ENCODE assay signal across 14 cellular contexts in the genomic region with DNA sequence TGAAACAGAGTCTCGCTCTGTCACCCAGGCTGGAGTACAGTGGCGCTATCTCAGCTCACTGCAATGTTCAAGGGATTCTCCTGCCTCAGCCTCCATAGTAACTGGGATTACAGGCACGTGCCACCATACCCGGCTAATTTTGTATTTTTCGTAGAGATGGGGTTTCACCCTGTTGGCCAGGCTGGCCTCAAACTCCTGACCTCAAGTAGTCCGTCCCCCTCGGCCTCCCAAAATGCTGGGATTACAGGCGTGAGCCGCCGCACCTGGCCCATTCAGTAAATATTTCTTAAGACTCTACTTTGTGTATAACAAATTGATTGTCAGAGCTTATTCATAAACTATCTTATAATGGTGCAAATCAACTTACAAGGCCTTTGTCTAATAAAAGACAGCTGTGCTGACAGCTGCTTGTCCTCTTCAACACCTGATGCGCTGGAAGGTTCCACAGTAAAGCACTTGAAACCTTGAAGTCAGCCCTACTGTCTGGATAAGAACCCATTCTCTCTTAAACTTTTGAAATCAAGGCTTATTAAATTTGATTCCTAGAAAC. TPM values are rescaled to one million over a fixed set of nuclear protein-coding genes. Genes with fewer than 3 reads are reported as not detected.
DNase-seq lines count a peak whose midpoint lies in the region; ATAC-seq, FAIRE-seq and TF ChIP-seq lines count a peak whose summit lies in the region.
"Had no signal": no experiment of that assay in that cellular context is flagged by ENCODE, and none has a peak within 500 bp of the region (broad histone marks: within the 10 kb centered on the region; RNA-seq: fewer than 3 reads in every experiment).

No MANE protein-coding gene starts in this region.

- FAIRE-seq in kidney (lab: Jason Lieb, UNC): no peak

- TF ChIP-seq CTCF in HEK293 (tag by site-specific recombination; IDR thresholded peaks at IDR 0.05): no peak
- no peak for TF ChIP-seq CTCF in kidney (IDR thresholded peaks at IDR 0.05; ENCODE audit: borderline replicate concordance, extremely low read depth, insufficient read depth)

- in situ Hi-C loops in HAP-1 (cut with MboI; ENCODE audit: low sequenced_read_pairs): loop anchor here (5.0 kb wide), 1 partner anchor 240 kb away; no protein-coding TSS in a partner anchor

- H3K4me3 ChIP-seq in HEK293 (ENCODE audit: low read depth, low read length) (no peak overlapping the region), SJCRH30 (no peak overlapping the region), kidney (ENCODE audit: low read length in 2 of 2) (no peak overlapping the region), skeletal muscle tissue (ENCODE audit: low read length in 3 of 3) (no peak overlapping the region), HAP-1 (no peak overlapping the region)

- ATAC-seq in HG02884 (IDR thresholded peaks at IDR 0.05; ENCODE audit: unreplicated experiment): no peak
- ATAC-seq in HG03460 (IDR thresholded peaks at IDR 0.05; ENCODE audit: unreplicated experiment): no peak

- no peaks in the 10 kb centered on the region for H3K4me1 Mint-ChIP-seq in immature natural killer cell

- H3K27ac ChIP-seq in HEK293 (ENCODE audit: extremely low read depth, low read depth, low read length) (peak overlapping the region; percentile 37; the same call in 1 of the 2 replicates), SJCRH30 (peak overlapping the region; percentile 89), kidney (ENCODE audit: low read depth in 2 of 2, low read length in 2 of 2) (peak overlapping the region; percentile 37 to 51), skeletal muscle tissue (ENCODE audit: low read depth, low read length) (peak overlapping the region; percentile 17)

- H3K4me1 ChIP-seq in HEK293 (ENCODE audit: control insufficient read depth, insufficient read depth, low read length) (peaks cover 4% of the 10 kb centered on the region; the same call in 1 of the 2 replicates), SJCRH30 (peaks cover 28% of the 10 kb centered on the region), kidney (ENCODE audit: control insufficient read depth in 1 of 2, insufficient read depth in 1 of 2, low read depth in 1 of 2, low read length in 2 of 2) (peaks cover 9 to 15% of the 10 kb centered on the region in 2 donors), skeletal muscle tissue (ENCODE audit: control insufficient read depth in 3 of 3, insufficient read depth in 3 of 3, low read length in 3 of 3) (peaks cover 18 to 23% (median 21%) of the 10 kb centered on the region in 3 donors), HAP-1 (peaks cover 12% of the 10 kb centered on the region)

- no peak overlapping the region for H3K4me3 Mint-ChIP-seq in immature natural killer cell
- H3K4me3 Mint-ChIP-seq: activated naive CD4-positive, alpha-beta T cell treated with anti-CD3 and anti-CD28 coated beads, Interleukin-2, amount 10 ng/mL, durations not matched to agents 7 days and 5 days; CD14-positive monocyte; stimulated activated naive CD8-positive, alpha-beta T cell treated with anti-CD3 and anti-CD28 coated beads, Interleukin-15, Interleukin-2, amounts not matched to agents 100 ng/mL and 50 ng/mL, for 24 hours had no signal

- no peaks in the 10 kb centered on the region; a peak in 1 of 3 replicates for H3K36me3 ChIP-seq in HEK293 (ENCODE audit: control insufficient read depth in 2 of 2, insufficient read depth in 1 of 2, low read length in 2 of 2)
- no peaks in the 10 kb centered on the region for H3K36me3 ChIP-seq in SJCRH30
- peaks cover 8 to 9% of the 10 kb centered on the region in 2 donors for H3K36me3 ChIP-seq in kidney (ENCODE audit: control insufficient read depth in 1 of 2, insufficient read depth in 2 of 2, low read length in 2 of 2)
- H3K36me3 ChIP-seq in skeletal muscle tissue (ENCODE audit: control insufficient read depth in 3 of 3, insufficient read depth in 3 of 3, low read length in 3 of 3): peaks cover 15 to 25% (median 19%) of the 10 kb centered on the region in 3 donors
- peaks cover 4% of the 10 kb centered on the region; the same call in 1 of the 2 replicates for H3K36me3 ChIP-seq in HAP-1 (replicated peaks)

- intact Hi-C loops in kidney (cut with DNase I): no loop called here

- CTCF ChIA-PET in HEK293 (lab: Yijun Ruan, JAX): interaction anchor here (0.6 to 6.3 kb wide), 22 partner anchors 8 to 1624 kb away, joined by 3 to 59 read pairs (median 3); no protein-coding TSS in a partner anchor

- no peak overlapping the region for H3K27ac Mint-ChIP-seq in immature natural killer cell
- H3K27ac Mint-ChIP-seq: activated naive CD4-positive, alpha-beta T cell treated with anti-CD3 and anti-CD28 coated beads, Interleukin-2, amount 10 ng/mL, durations not matched to agents 7 days and 5 days; stimulated activated naive CD8-positive, alpha-beta T cell treated with anti-CD3 and anti-CD28 coated beads, Interleukin-15, Interleukin-2, amounts not matched to agents 100 ng/mL and 50 ng/mL, for 24 hours had no signal

- H3K9ac ChIP-seq in kidney (ENCODE audit: low read length in 2 of 2) (no peak overlapping the region), skeletal muscle tissue (ENCODE audit: low read depth in 1 of 3, low read length in 3 of 3) (peak overlapping the region in 1 of 3 donors; percentile 28)

- peaks cover 0 to 1% (median 0%) of the 10 kb centered on the region in 3 donors for H3K27me3 Mint-ChIP-seq in immature natural killer cell (ENCODE audit: low read depth in 3 of 3)
- H3K27me3 Mint-ChIP-seq: stimulated activated naive CD8-positive, alpha-beta T cell treated with anti-CD3 and anti-CD28 coated beads, Interleukin-15, Interleukin-2, amounts not matched to agents 100 ng/mL and 50 ng/mL, for 24 hours had no signal

- POLR2A ChIA-PET in HEK293 (lab: Yijun Ruan, JAX): no interaction called here

- no peaks in the 10 kb centered on the region for H3K9me3 ChIP-seq in HEK293 (ENCODE audit: control insufficient read depth, insufficient read depth, low read depth, low read length)
- no peaks in the 10 kb centered on the region for H3K9me3 ChIP-seq in SJCRH30 (replicated peaks)
- no peaks in the 10 kb centered on the region for H3K9me3 ChIP-seq in kidney (ENCODE audit: control insufficient read depth in 1 of 2, low read length in 2 of 2)
- no peaks in the 10 kb centered on the region for H3K9me3 ChIP-seq in skeletal muscle tissue (ENCODE audit: control insufficient read depth in 3 of 3, low read length in 3 of 3)
- no peaks in the 10 kb centered on the region for H3K9me3 ChIP-seq in HAP-1

- no peaks in the 10 kb centered on the region for H3K9me3 Mint-ChIP-seq in immature natural killer cell
- H3K9me3 Mint-ChIP-seq: activated naive CD4-positive, alpha-beta T cell treated with anti-CD3 and anti-CD28 coated beads, Interleukin-2, amount 10 ng/mL, durations not matched to agents 7 days and 5 days; stimulated activated naive CD8-positive, alpha-beta T cell treated with anti-CD3 and anti-CD28 coated beads, Interleukin-15, Interleukin-2, amounts not matched to agents 100 ng/mL and 50 ng/mL, for 24 hours had no signal

- no peaks in the 10 kb centered on the region for H3K36me3 Mint-ChIP-seq in immature natural killer cell
- H3K36me3 Mint-ChIP-seq: activated naive CD4-positive, alpha-beta T cell treated with anti-CD3 and anti-CD28 coated beads, Interleukin-2, amount 10 ng/mL, durations not matched to agents 7 days and 5 days had no signal

- DNase-seq in SJCRH30 (peak; percentile 53 to 79), kidney (no peak), immature natural killer cell (no peak), HAP-1 (ENCODE audit: low spot score in 2 of 2) (no peak)
- DNase-seq: activated naive CD4-positive, alpha-beta T cell treated with anti-CD3 and anti-CD28 coated beads, Interleukin-2, amount 10 ng/mL, durations not matched to agents 7 days and 5 days; GF-D8; NCI-H1417 treated with DMSO at 0.1 percent for 48 hours; retina had no signal

- H3K27me3 ChIP-seq in SJCRH30 (no peaks in the 10 kb centered on the region), skeletal muscle tissue (ENCODE audit: control insufficient read depth in 3 of 3, insufficient read depth in 3 of 3, low read length in 3 of 3) (no peaks in the 10 kb centered on the region), HAP-1 (ENCODE audit: low read depth) (no peaks in the 10 kb centered on the region)

TF ChIP-seq in HEK293, 187 proteins besides CTCF, POLR2A, EP300 and RAD21 (continues in another document):
- no peak for TF ChIP-seq ZNF132 (tag by site-specific recombination; IDR thresholded peaks at IDR 0.05; ENCODE audit: borderline replicate concordance)
- TF ChIP-seq, protein P1, sequence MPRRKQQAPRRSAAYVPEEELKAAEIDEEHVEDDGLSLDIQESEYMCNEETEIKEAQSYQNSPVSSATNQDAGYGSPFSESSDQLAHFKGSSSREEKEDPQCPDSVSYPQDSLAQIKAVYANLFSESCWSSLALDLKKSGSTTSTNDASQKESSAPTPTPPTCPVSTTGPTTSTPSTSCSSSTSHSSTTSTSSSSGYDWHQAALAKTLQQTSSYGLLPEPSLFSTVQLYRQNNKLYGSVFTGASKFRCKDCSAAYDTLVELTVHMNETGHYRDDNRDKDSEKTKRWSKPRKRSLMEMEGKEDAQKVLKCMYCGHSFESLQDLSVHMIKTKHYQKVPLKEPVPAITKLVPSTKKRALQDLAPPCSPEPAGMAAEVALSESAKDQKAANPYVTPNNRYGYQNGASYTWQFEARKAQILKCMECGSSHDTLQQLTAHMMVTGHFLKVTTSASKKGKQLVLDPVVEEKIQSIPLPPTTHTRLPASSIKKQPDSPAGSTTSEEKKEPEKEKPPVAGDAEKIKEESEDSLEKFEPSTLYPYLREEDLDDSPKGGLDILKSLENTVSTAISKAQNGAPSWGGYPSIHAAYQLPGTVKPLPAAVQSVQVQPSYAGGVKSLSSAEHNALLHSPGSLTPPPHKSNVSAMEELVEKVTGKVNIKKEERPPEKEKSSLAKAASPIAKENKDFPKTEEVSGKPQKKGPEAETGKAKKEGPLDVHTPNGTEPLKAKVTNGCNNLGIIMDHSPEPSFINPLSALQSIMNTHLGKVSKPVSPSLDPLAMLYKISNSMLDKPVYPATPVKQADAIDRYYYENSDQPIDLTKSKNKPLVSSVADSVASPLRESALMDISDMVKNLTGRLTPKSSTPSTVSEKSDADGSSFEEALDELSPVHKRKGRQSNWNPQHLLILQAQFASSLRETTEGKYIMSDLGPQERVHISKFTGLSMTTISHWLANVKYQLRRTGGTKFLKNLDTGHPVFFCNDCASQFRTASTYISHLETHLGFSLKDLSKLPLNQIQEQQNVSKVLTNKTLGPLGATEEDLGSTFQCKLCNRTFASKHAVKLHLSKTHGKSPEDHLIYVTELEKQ (tag by site-specific recombination; IDR thresholded peaks at IDR 0.05; ENCODE audit: borderline replicate concordance): no peak
- TF ChIP-seq ZNF211 (tag by site-specific recombination; IDR thresholded peaks at IDR 0.05; ENCODE audit: low read depth): no peak
- no peak for TF ChIP-seq FEZF1 (tag by site-specific recombination; IDR thresholded peaks at IDR 0.05)
- TF ChIP-seq ZBTB7A (tag by site-specific recombination; IDR thresholded peaks at IDR 0.05; ENCODE audit: low read depth): no peak
- TF ChIP-seq KLF7 (tag by site-specific recombination; IDR thresholded peaks at IDR 0.05; ENCODE audit: borderline replicate concordance): no peak
- no peak for TF ChIP-seq ZNF24 (tag by site-specific recombination; IDR thresholded peaks at IDR 0.05)

RNA-seq across cellular contexts. Expression of a gene that starts 14.7 kb away (rescaled TPM):
- not detected in 2 replicates for total RNA-seq in SJCRH30 (2014; rRNA removed; shearing (Covaris generic))
- total RNA-seq in kidney (32.4 TPM), skeletal muscle tissue (20.9 TPM)
- polyA plus RNA-seq in kidney (ENCODE audit: insufficient read depth, low read depth, low replicate concordance) (132 TPM), immature natural killer cell (under 1 TPM; 0.58 to 0.77 (median 0.71) TPM)

Comparison
In these comparisons a context has a peak if more than half of its experiments do, and no peak if none do; other contexts are left out.
1. H3K27ac ChIP-seq: peak in every context shown above with its lines; median percentile 89 in SJCRH30; 44 in kidney; 37 in HEK293; 17 in skeletal muscle tissue.
2. DNase-seq: peak in SJCRH30 (2 of 2); none in kidney (single experiment), immature natural killer cell (0 of 3) and HAP-1 (0 of 2).
3. RNA of a gene that starts 14.7 kb away (total RNA-seq): 32.4 TPM in kidney (single experiment) and 20.9 TPM in skeletal muscle tissue (single experiment); not detected in SJCRH30; every median in the first group is over 10 times any median in the second.